Comparison of ENCODE assay signal across 1 cellular context in genomic region chr18:45316127-45316526, GRCh38.
TF ChIP-seq lines count a peak whose summit lies in the region.

No MANE protein-coding gene starts in this region.

TF ChIP-seq in GM23338, 12 proteins besides CTCF, POLR2A, EP300 and RAD21 (continued from another document):
- TF ChIP-seq NANOG (IDR thresholded peaks at IDR 0.05; ENCODE audit: borderline replicate concordance) (no peak), POLR2AphosphoS5 (IDR thresholded peaks at IDR 0.05; ENCODE audit: low read depth) (no peak), ZNF114 (CRISPR knock-in tag; IDR thresholded peaks at IDR 0.05) (no peak)
